Comparison of ENCODE assay signal across 1 cellular context in the genomic region with DNA sequence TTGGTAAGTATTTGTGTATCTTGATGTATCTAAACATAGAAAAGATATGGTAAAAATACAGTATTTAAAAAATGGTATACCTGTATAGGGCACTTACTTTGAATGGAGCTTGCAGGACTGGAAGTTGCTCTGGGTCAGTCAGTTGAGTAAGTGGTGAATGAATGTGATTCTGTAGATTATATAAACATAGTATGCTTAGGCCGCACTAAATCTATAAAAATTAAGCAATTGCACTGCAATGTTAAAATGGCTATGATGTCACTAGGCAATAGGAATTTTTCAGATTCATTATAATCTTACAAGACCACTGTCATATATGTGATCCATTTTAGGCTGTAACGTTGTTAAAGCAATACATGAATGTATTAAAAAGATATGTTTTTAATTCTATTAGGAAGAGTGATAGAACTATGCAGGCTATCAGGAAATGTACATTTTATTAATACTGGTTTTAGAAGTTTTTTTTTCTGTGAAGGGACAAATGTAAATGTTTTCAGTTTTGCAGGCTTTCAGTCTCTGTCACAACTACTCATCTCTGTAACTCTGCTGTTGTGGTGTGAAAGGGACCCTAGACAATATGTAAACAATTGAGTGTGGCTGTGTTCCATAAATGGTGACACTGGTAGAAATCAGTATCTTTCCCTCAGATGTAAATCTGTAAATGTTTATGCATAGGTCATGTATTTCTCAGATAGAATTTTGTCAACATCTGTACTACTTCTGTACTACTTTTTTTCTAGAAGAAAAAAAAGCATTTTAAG.
TF ChIP-seq lines count a peak whose summit lies in the region.

No MANE protein-coding gene starts in this region.

TF ChIP-seq in GM12878, 131 proteins besides CTCF, POLR2A, EP300 and RAD21:
- TF ChIP-seq RUNX3 (IDR thresholded peaks at IDR 0.05; ENCODE audit: low read length): peak; percentile 36
- no peak for TF ChIP-seq CEBPB (IDR thresholded peaks at IDR 0.05; ENCODE audit: borderline replicate concordance in 1 of 2, low read depth in 2 of 2, low read length in 2 of 2)
- TF ChIP-seq JUNB (IDR thresholded peaks at IDR 0.05): peak; percentile 41
